In genomic region chr10:103111918-103112877, GRCh38 we compare ENCODE assay signal across 9 cellular contexts.
DNase-seq lines count a peak whose midpoint lies in the region; ATAC-seq and TF ChIP-seq lines count a peak whose summit lies in the region.
"Had no signal": no experiment of that assay in that cellular context is flagged by ENCODE, and none has a peak within 500 bp of the region (broad histone marks: within the 10 kb centered on the region; RNA-seq: fewer than 3 reads in every experiment).

No MANE protein-coding gene starts in this region.

- TF ChIP-seq CTCF in cardiac muscle cell (IDR thresholded peaks at IDR 0.05; ENCODE audit: low read depth, low read length) (no peak), endodermal cell (conservative IDR thresholded peaks at IDR 0.05) (no peak), upper lobe of left lung (IDR thresholded peaks at IDR 0.05) (no peak)

- ATAC-seq in Right ventricle myocardium inferior = no peak
- ATAC-seq in HG03025 (IDR thresholded peaks at IDR 0.05; ENCODE audit: low FRiP score, unreplicated experiment) = peak; percentile 61
- ATAC-seq in upper lobe of left lung (ENCODE audit: low FRiP score in 2 of 2) = no peak

- H2BK120ac ChIP-seq in mesendoderm (ENCODE audit: low read depth, low read length) = no peak overlapping the region

- no peak overlapping the region for H4K5ac ChIP-seq in mesendoderm (ENCODE audit: low read length)

- DNase-seq in cardiac muscle cell (ENCODE audit: low read depth in 1 of 2, low spot score in 1 of 2) (no peak), Right ventricle myocardium inferior (ENCODE audit: missing footprints) (no peak), endodermal cell (no peak), upper lobe of left lung (no peak), DMS 273 (lab: John Stamatoyannopoulos, UW; ENCODE audit: unreplicated experiment) (no peak), mesendoderm (no peak)
- no peak for DNase-seq in activated CD8-positive, alpha-beta memory T cell treated with anti-CD3 and anti-CD28 coated beads for 24 hours
- DNase-seq: central memory CD4-positive, alpha-beta T cell had no signal

- H3K23ac ChIP-seq in mesendoderm (ENCODE audit: low read length) = no peak overlapping the region

- H2BK5ac ChIP-seq in mesendoderm (ENCODE audit: low read length) = no peak overlapping the region

- WGBS in endodermal cell (ENCODE audit: insufficient coverage in 1 of 2, insufficient read length in 1 of 2), 2 experiments = 98 to 100% methylated on average over 2 to 4 of the region's 4 CpGs
- WGBS in upper lobe of left lung, 2 donors = 76 to 79% methylated on average over 4 of the region's 4 CpGs
- WGBS in mesendoderm (ENCODE audit: extremely low coverage, insufficient coverage, low lambda C conversion rate) = no CpG with 5 or more reads among the region's 4 CpGs

- H3K4me1 ChIP-seq in cardiac muscle cell (ENCODE audit: low read depth) = peaks cover 19% of the 10 kb centered on the region
- peaks cover 10% of the 10 kb centered on the region for H3K4me1 ChIP-seq in endodermal cell (ENCODE audit: control insufficient read depth, insufficient read depth, low read length)
- H3K4me1 ChIP-seq in upper lobe of left lung = peaks cover 11 to 31% (median 27%) of the 10 kb centered on the region in 4 donors
- H3K4me1 ChIP-seq in mesendoderm (ENCODE audit: control insufficient read depth, low read depth, low read length) = no peaks in the 10 kb centered on the region

- H3K36me3 Mint-ChIP-seq in endodermal cell (ENCODE audit: low read depth) = peaks cover 27% of the 10 kb centered on the region

- H3K27ac Mint-ChIP-seq in endodermal cell = peak overlapping the region; percentile 46

- no peaks in the 10 kb centered on the region for H3K9me3 ChIP-seq in cardiac muscle cell (ENCODE audit: low read depth)
- no peaks in the 10 kb centered on the region for H3K9me3 ChIP-seq in endodermal cell (ENCODE audit: control insufficient read depth, low read length)
- no peaks in the 10 kb centered on the region for H3K9me3 ChIP-seq in upper lobe of left lung

- H3K4me3 ChIP-seq in cardiac muscle cell (no peak overlapping the region), endodermal cell (ENCODE audit: low read length) (no peak overlapping the region), upper lobe of left lung (no peak overlapping the region), mesendoderm (ENCODE audit: low read length) (no peak overlapping the region)

- no peak overlapping the region for H2AK5ac ChIP-seq in mesendoderm (ENCODE audit: low read length)

- intact Hi-C loops in Right ventricle myocardium inferior (cut with DNase I) = loop anchor here (5.0 kb wide), 2 partner anchors 35 to 80 kb away; partner anchors contain the start of gene NT5C2

- H3K27me3 Mint-ChIP-seq in endodermal cell (ENCODE audit: insufficient read depth) = no peaks in the 10 kb centered on the region

- no peaks in the 10 kb centered on the region for H3K79me2 ChIP-seq in mesendoderm (ENCODE audit: control insufficient read depth, insufficient read depth, low read length)

- H3K79me1 ChIP-seq in mesendoderm (ENCODE audit: low read length) = peaks cover 2% of the 10 kb centered on the region

- no peak overlapping the region for H3K18ac ChIP-seq in mesendoderm (ENCODE audit: low read length)

- H3K56ac ChIP-seq in mesendoderm (ENCODE audit: low read length) = no peak overlapping the region

- no peaks in the 10 kb centered on the region for H3K9me3 Mint-ChIP-seq in endodermal cell

- TF ChIP-seq POLR2A in upper lobe of left lung (IDR thresholded peaks at IDR 0.05) = no peak

- no peak overlapping the region for H4K8ac ChIP-seq in mesendoderm (ENCODE audit: low read depth, low read length)

- H3K9ac ChIP-seq in endodermal cell (ENCODE audit: extremely low read depth, low read length, poor library complexity, severe bottlenecking) (no peak overlapping the region), mesendoderm (ENCODE audit: low read length) (no peak overlapping the region)

- no peaks in the 10 kb centered on the region for H3K27me3 ChIP-seq in cardiac muscle cell
- no peaks in the 10 kb centered on the region for H3K27me3 ChIP-seq in endodermal cell (ENCODE audit: control insufficient read depth, insufficient read depth, low read length, poor library complexity, severe bottlenecking)
- no peaks in the 10 kb centered on the region for H3K27me3 ChIP-seq in upper lobe of left lung
- no peaks in the 10 kb centered on the region for H3K27me3 ChIP-seq in mesendoderm (ENCODE audit: insufficient read depth, low read length, poor library complexity)

- peak overlapping the region; percentile 82 for H3K27ac ChIP-seq in cardiac muscle cell
- H3K27ac ChIP-seq in endodermal cell (ENCODE audit: low read depth, low read length) = no peak overlapping the region
- H3K27ac ChIP-seq in upper lobe of left lung = peak overlapping the region in 3 of 4 donors; percentile 14 to 77 (median 58)
- H3K27ac ChIP-seq in mesendoderm (ENCODE audit: low read depth, low read length) = no peak overlapping the region

- peaks cover 25% of the 10 kb centered on the region for H3K4me1 Mint-ChIP-seq in endodermal cell

- H3K36me3 ChIP-seq in cardiac muscle cell (no peaks in the 10 kb centered on the region), endodermal cell (ENCODE audit: control insufficient read depth, insufficient read depth, low read length) (peaks cover 25% of the 10 kb centered on the region), upper lobe of left lung (peaks cover 0 to 8% (median 3%) of the 10 kb centered on the region in 4 donors), mesendoderm (ENCODE audit: control insufficient read depth, insufficient read depth, low read length) (no peaks in the 10 kb centered on the region)

- TF ChIP-seq EP300 in upper lobe of left lung (IDR thresholded peaks at IDR 0.05) = no peak

- H2BK15ac ChIP-seq in mesendoderm (replicated peaks; ENCODE audit: low read depth) = no peak overlapping the region

- H3K4me2 ChIP-seq in mesendoderm (ENCODE audit: low read length) = no peak overlapping the region

- H3K4ac ChIP-seq in mesendoderm (ENCODE audit: low read depth, low read length) = no peak overlapping the region

- no peak overlapping the region for H3K4me3 Mint-ChIP-seq in endodermal cell

Comparison
In these comparisons a context has a peak if more than half of its experiments do, and no peak if none do; other contexts are left out.
1. H3K27ac ChIP-seq: peak in cardiac muscle cell (single experiment) and upper lobe of left lung (3 of 4); none in endodermal cell (single experiment) and mesendoderm (single experiment).